In the genomic region with DNA sequence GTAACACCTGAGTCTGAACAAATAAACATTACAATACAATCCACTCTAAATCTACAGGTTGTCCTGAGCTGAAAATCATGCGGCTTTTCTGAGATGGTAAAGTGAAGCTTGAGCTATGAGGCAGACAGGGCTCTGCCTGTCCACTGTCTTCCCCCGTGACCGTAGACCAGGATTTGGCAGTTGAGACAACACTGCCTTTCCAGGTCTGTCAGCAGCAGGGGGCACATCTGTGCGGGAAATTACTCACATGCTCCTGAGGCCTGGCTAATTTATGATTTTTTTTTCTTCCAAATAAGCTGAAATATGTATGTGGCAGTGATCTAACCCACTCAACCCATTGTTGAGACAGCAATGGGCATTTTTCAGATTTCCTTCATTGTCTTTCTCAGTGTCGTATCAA, we compare ENCODE assay signal across 13 cellular contexts.
DNase-seq lines count a peak whose midpoint lies in the region; ATAC-seq, FAIRE-seq and TF ChIP-seq lines count a peak whose summit lies in the region.
"Had no signal": no experiment of that assay in that cellular context is flagged by ENCODE, and none has a peak within 500 bp of the region (broad histone marks: within the 10 kb centered on the region; RNA-seq: fewer than 3 reads in every experiment).

No MANE protein-coding gene starts in this region.

- DNase-seq in DMS 273 (lab: John Stamatoyannopoulos, UW; ENCODE audit: unreplicated experiment) (peak; percentile 80), PC-3 (peak; percentile 17), fibroblast of gingiva (ENCODE audit: low read depth) (peak; percentile 60), NCI-H128 (lab: John Stamatoyannopoulos, UW; ENCODE audit: unreplicated experiment) (no peak), GM19238 (ENCODE audit: insufficient read length, low spot score) (no peak), small intestine (no peak)
- DNase-seq: activated CD4-positive, CD25-positive, alpha-beta regulatory T cell treated with anti-CD3 and anti-CD28 coated beads, Interleukin-2, amount 50 U/mL, for 72 hours; activated naive CD4-positive, alpha-beta T cell treated with Interleukin-2 at 50 U/mL for 16 hours; stimulated activated CD4-positive, alpha-beta T cell treated with anti-CD3 and anti-CD28 coated beads, Interleukin-12 subunit alpha, Interleukin-12 subunit beta, amount 100 ng/mL, for 4 hours had no signal

- no peaks in the 10 kb centered on the region for H4K20me1 ChIP-seq in PC-3 (ENCODE audit: low read length)

- H3K36me3 ChIP-seq in PC-3 (ENCODE audit: low read depth, low read length) = 0 out of 2 replicates have a peak, but pooled peaks cover 2% of the 10 kb centered on the region
- H3K36me3 ChIP-seq in small intestine (ENCODE audit: control insufficient read depth in 2 of 2, insufficient read depth in 2 of 2, low read length in 2 of 2) = no peaks in the 10 kb centered on the region

- H3K4me3 ChIP-seq in PC-3 (ENCODE audit: low read length) (no peak overlapping the region), small intestine (ENCODE audit: low read depth in 1 of 2, low read length in 2 of 2) (no peak overlapping the region)

- intact Hi-C loops in PC-3 (cut with micrococcal nuclease) = no loop called here

- H3K27me3 ChIP-seq in PC-3 (ENCODE audit: low read length) (no peaks in the 10 kb centered on the region), small intestine (ENCODE audit: control insufficient read depth in 2 of 2, insufficient read depth in 2 of 2, low read length in 2 of 2) (no peaks in the 10 kb centered on the region)

- H3K79me2 ChIP-seq in PC-3 (ENCODE audit: low read length) = no peaks in the 10 kb centered on the region

- no peaks in the 10 kb centered on the region for H3K9me2 ChIP-seq in PC-3 (replicated peaks; ENCODE audit: low read length)

- no peaks in the 10 kb centered on the region for H3K27me3 Mint-ChIP-seq in nephron (ENCODE audit: low read depth)
- H3K27me3 Mint-ChIP-seq: memory B cell; stimulated activated naive CD8-positive, alpha-beta T cell treated with anti-CD3 and anti-CD28 coated beads, Interleukin-15, Interleukin-2, amounts not matched to agents 100 ng/mL and 50 ng/mL, for 24 hours had no signal

- peak overlapping the region; percentile 24 to 71 (median 35) for H3K27ac Mint-ChIP-seq in nephron
- H3K27ac Mint-ChIP-seq: memory B cell; stimulated activated naive CD8-positive, alpha-beta T cell treated with anti-CD3 and anti-CD28 coated beads, Interleukin-15, Interleukin-2, amounts not matched to agents 100 ng/mL and 50 ng/mL, for 24 hours had no signal

- H3K27ac ChIP-seq in PC-3 (ENCODE audit: low read length) (no peak overlapping the region), small intestine (ENCODE audit: low read depth in 1 of 2, low read length in 1 of 2) (no peak overlapping the region)

- POLR2A ChIA-PET in PC-3 (lab: Charles Lee; ENCODE audit: unreplicated experiment) = no interaction called here

- FAIRE-seq in small intestine (lab: Jason Lieb, UNC) = no peak

- H2AFZ ChIP-seq in PC-3 (ENCODE audit: low read length) = no peak overlapping the region

- no peaks in the 10 kb centered on the region for H3K4me1 ChIP-seq in PC-3 (ENCODE audit: insufficient read depth, low read length)
- no peaks in the 10 kb centered on the region for H3K4me1 ChIP-seq in small intestine (ENCODE audit: control insufficient read depth in 2 of 2, insufficient read depth in 1 of 2, low read depth in 1 of 2, low read length in 1 of 2)

- H3K9me3 ChIP-seq in PC-3 (ENCODE audit: low read length) (peaks cover 7% of the 10 kb centered on the region; the same call in 1 of the 2 replicates), small intestine (ENCODE audit: control insufficient read depth, low read depth) (no peaks in the 10 kb centered on the region)

- peaks cover 22% of the 10 kb centered on the region for H3K9me3 Mint-ChIP-seq in nephron

- CTCF ChIA-PET in PC-3 (lab: Charles Lee) = no interaction called here

- no TSS peak for BruUV-seq in PC-3 (replicated peaks; lab: Mats Ljungman, UMichigan)

- H3K4me1 Mint-ChIP-seq in nephron = peaks cover 31% of the 10 kb centered on the region
- H3K4me1 Mint-ChIP-seq: memory B cell had no signal

- no peak overlapping the region for H3K9ac ChIP-seq in PC-3 (ENCODE audit: low read length)

- no peaks in the 10 kb centered on the region for H3F3A ChIP-seq in PC-3 (ENCODE audit: low read length, unreplicated experiment)

- H3K4me2 ChIP-seq in PC-3 (ENCODE audit: low read length) = no peak overlapping the region

- no peak for ATAC-seq in PC-3
- ATAC-seq in GM21737 (IDR thresholded peaks at IDR 0.05; ENCODE audit: unreplicated experiment) = no peak

- TF ChIP-seq CTCF in PC-3 (conservative IDR thresholded peaks at IDR 0.05; ENCODE audit: low read depth, low read length) = peak; percentile 29; the same call in 1 of the 2 replicates
- TF ChIP-seq CTCF in nephron (IDR thresholded peaks at IDR 0.05; ENCODE audit: unreplicated experiment in 3 of 3) = no peak

- 73 to 87% (median 79%) methylated on average over 5 of the region's 5 CpGs for WGBS in small intestine, 3 donors

- peaks cover 23% of the 10 kb centered on the region for H3K36me3 Mint-ChIP-seq in nephron (ENCODE audit: low read depth)
- H3K36me3 Mint-ChIP-seq: memory B cell had no signal

- H3K4me3 Mint-ChIP-seq in nephron = no peak overlapping the region
- H3K4me3 Mint-ChIP-seq: memory B cell; stimulated activated naive CD8-positive, alpha-beta T cell treated with anti-CD3 and anti-CD28 coated beads, Interleukin-15, Interleukin-2, amounts not matched to agents 100 ng/mL and 50 ng/mL, for 24 hours had no signal

Comparison
In these comparisons a context has a peak if more than half of its experiments do, and no peak if none do; other contexts are left out.
1. DNase-seq: peak in DMS 273 (single experiment), PC-3 (single experiment) and fibroblast of gingiva (single experiment); none in NCI-H128 (single experiment), GM19238 (single experiment) and small intestine (single experiment).